Comparison of ENCODE assay signal across 1 cellular context in genomic region chr1:33181038-33181861, GRCh38.
TF ChIP-seq lines count a peak whose summit lies in the region.

No MANE protein-coding gene starts in this region.

TF ChIP-seq in HepG2, 621 proteins besides CTCF, POLR2A, EP300 and RAD21 (continued from another document):
- TF ChIP-seq ZFP91 (CRISPR knock-in tag; IDR thresholded peaks at IDR 0.05; ENCODE audit: borderline replicate concordance) (peak; percentile 64), STAG1 (CRISPR knock-in tag; IDR thresholded peaks at IDR 0.05) (0 out of 2 replicates have a peak, but pooled peaks have one; percentile 6), ZNF639 (CRISPR knock-in tag; conservative IDR thresholded peaks at IDR 0.05) (no peak), REL (CRISPR knock-in tag; conservative IDR thresholded peaks at IDR 0.05) (peak; percentile 79; the same call in 1 of the 2 replicates), ZSCAN31 (CRISPR knock-in tag; IDR thresholded peaks at IDR 0.05; ENCODE audit: low read depth) (0 out of 2 replicates have a peak, but pooled peaks have one; percentile 17), ZBTB21 (CRISPR knock-in tag; IDR thresholded peaks at IDR 0.05) (no peak), HES4 (CRISPR knock-in tag; IDR thresholded peaks at IDR 0.05; ENCODE audit: borderline replicate concordance) (peak; percentile 30; the same call in 1 of the 2 replicates), ZHX2 (IDR thresholded peaks at IDR 0.05; ENCODE audit: low read depth) (no peak), ZHX2 (CRISPR knock-in tag; IDR thresholded peaks at IDR 0.05; ENCODE audit: borderline replicate concordance) (peak; percentile 59; the same call in 1 of the 2 replicates), ZNF296 (CRISPR knock-in tag; conservative IDR thresholded peaks at IDR 0.05) (no peak), NCOR1 (IDR thresholded peaks at IDR 0.05; ENCODE audit: borderline replicate concordance, low read length) (no peak), ZNF326 (CRISPR knock-in tag; IDR thresholded peaks at IDR 0.05; ENCODE audit: borderline replicate concordance) (no peak), ZFP90 (CRISPR knock-in tag; IDR thresholded peaks at IDR 0.05; ENCODE audit: borderline replicate concordance) (no peak), ZNF567 (CRISPR knock-in tag; IDR thresholded peaks at IDR 0.05; ENCODE audit: borderline replicate concordance) (no peak), SRY (CRISPR knock-in tag; IDR thresholded peaks at IDR 0.05) (peak; percentile 23; the same call in 1 of the 2 replicates), ZFX (CRISPR knock-in tag; IDR thresholded peaks at IDR 0.05; ENCODE audit: low read depth) (peak; percentile 40; the same call in 1 of the 2 replicates), ASH2L (IDR thresholded peaks at IDR 0.05; ENCODE audit: insufficient read length, low read depth, low read length) (no peak), SIN3A (IDR thresholded peaks at IDR 0.05; ENCODE audit: borderline replicate concordance, low read depth, low read length) (no peak; the same call in 1 of the 2 replicates), ZNF30 (CRISPR knock-in tag; IDR thresholded peaks at IDR 0.05) (no peak), TRIM22 (IDR thresholded peaks at IDR 0.05) (no peak), HNF4A (CRISPR knock-in tag; IDR thresholded peaks at IDR 0.05) (no peak)
- TF ChIP-seq, protein P1, sequence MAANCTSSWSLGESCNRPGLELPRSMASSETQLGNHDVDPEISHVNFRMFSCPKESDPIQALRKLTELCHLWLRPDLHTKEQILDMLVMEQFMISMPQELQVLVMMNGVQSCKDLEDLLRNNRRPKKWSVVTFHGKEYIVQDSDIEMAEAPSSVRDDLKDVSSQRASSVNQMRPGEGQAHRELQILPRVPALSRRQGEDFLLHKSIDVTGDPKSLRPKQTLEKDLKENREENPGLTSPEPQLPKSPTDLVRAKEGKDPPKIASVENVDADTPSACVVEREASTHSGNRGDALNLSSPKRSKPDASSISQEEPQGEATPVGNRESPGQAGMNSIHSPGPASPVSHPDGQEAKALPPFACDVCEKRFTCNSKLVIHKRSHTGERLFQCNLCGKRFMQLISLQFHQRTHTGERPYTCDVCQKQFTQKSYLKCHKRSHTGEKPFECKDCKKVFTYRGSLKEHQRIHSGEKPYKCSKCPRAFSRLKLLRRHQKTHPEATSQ (CRISPR knock-in tag; IDR thresholded peaks at IDR 0.05; ENCODE audit: borderline replicate concordance): 0 out of 2 replicates have a peak, but pooled peaks have one; percentile 35
- TF ChIP-seq, protein P2, sequence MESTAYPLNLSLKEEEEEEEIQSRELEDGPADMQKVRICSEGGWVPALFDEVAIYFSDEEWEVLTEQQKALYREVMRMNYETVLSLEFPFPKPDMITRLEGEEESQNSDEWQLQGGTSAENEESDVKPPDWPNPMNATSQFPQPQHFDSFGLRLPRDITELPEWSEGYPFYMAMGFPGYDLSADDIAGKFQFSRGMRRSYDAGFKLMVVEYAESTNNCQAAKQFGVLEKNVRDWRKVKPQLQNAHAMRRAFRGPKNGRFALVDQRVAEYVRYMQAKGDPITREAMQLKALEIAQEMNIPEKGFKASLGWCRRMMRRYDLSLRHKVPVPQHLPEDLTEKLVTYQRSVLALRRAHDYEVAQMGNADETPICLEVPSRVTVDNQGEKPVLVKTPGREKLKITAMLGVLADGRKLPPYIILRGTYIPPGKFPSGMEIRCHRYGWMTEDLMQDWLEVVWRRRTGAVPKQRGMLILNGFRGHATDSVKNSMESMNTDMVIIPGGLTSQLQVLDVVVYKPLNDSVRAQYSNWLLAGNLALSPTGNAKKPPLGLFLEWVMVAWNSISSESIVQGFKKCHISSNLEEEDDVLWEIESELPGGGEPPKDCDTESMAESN (CRISPR knock-in tag; conservative IDR thresholded peaks at IDR 0.05): peak; percentile 0; the same call in 1 of the 2 replicates
- TF ChIP-seq, protein P3, sequence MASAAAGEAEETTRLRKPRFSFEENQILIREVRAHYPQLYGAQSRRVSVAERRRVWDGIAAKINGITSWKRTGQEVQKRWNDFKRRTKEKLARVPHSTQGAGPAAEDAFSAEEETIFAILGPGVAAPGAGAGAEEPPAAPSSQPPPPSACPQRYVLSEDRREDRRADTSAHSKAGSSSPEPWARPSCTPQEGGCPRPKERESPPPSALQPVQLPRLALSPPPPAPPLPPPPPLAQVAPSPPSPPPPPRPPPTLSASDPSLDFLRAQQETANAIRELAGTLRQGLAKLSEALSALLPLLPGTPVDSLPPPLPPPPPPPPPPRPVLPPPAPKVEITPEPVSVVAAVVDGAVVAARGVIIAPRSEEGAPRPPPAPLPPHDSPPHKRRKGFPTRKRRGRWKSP (CRISPR knock-in tag; IDR thresholded peaks at IDR 0.05): peak; percentile 91; the same call in 1 of the 2 replicates
- TF ChIP-seq, protein P4, sequence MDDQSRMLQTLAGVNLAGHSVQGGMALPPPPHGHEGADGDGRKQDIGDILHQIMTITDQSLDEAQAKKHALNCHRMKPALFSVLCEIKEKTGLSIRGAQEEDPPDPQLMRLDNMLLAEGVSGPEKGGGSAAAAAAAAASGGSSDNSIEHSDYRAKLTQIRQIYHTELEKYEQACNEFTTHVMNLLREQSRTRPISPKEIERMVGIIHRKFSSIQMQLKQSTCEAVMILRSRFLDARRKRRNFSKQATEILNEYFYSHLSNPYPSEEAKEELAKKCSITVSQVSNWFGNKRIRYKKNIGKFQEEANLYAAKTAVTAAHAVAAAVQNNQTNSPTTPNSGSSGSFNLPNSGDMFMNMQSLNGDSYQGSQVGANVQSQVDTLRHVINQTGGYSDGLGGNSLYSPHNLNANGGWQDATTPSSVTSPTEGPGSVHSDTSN (CRISPR knock-in tag; IDR thresholded peaks at IDR 0.05; ENCODE audit: borderline replicate concordance): no peak
